Comparison of ENCODE assay signal across 8 cellular contexts in genomic region chr3:58214484-58215316, GRCh38. TPM values are rescaled to one million over a fixed set of nuclear protein-coding genes. Genes with fewer than 3 reads are reported as not detected.
DNase-seq lines count a peak whose midpoint lies in the region; ATAC-seq, FAIRE-seq and TF ChIP-seq lines count a peak whose summit lies in the region.

No MANE protein-coding gene starts in this region.

- H3K4me2 ChIP-seq in keratinocyte (ENCODE audit: control insufficient read depth, extremely low read depth, insufficient read depth, low read depth, low read length) (peak overlapping the region; percentile 70), neural progenitor cell (no peak overlapping the region)

- peaks cover 7% of the 10 kb centered on the region for H3F3A ChIP-seq in neural progenitor cell (ENCODE audit: low read depth)

- H3K9me3 Mint-ChIP-seq in neural progenitor cell = no peaks in the 10 kb centered on the region
- H3K9me3 Mint-ChIP-seq in type B pancreatic cell = no peaks in the 10 kb centered on the region

- no peak overlapping the region for H3K27ac Mint-ChIP-seq in neural progenitor cell
- H3K27ac Mint-ChIP-seq in type B pancreatic cell = no peak overlapping the region

- H3K4me3 ChIP-seq in keratinocyte (ENCODE audit: control insufficient read depth in 2 of 3, extremely low read depth in 1 of 3, insufficient read depth in 2 of 3, low read depth in 1 of 3, low read length in 3 of 3) = peak overlapping the region in 2 of 3 experiments; percentile 2 to 30
- H3K4me3 ChIP-seq in neural progenitor cell = no peak overlapping the region

- H3K27me3 Mint-ChIP-seq in neural progenitor cell (ENCODE audit: insufficient read depth, low read depth) (peaks cover 3% of the 10 kb centered on the region), type B pancreatic cell (peaks cover 9% of the 10 kb centered on the region)

- H3K27me3 ChIP-seq in keratinocyte (ENCODE audit: control insufficient read depth, extremely low read depth, insufficient read depth, low read length) (no peaks in the 10 kb centered on the region), neural progenitor cell (peaks cover 3% of the 10 kb centered on the region)

- H3K36me3 Mint-ChIP-seq in neural progenitor cell (no peaks in the 10 kb centered on the region), type B pancreatic cell (no peaks in the 10 kb centered on the region)

- H3K4me1 Mint-ChIP-seq in neural progenitor cell (peaks cover 7% of the 10 kb centered on the region), type B pancreatic cell (ENCODE audit: unreplicated experiment) (peaks cover 12% of the 10 kb centered on the region)

- H3K4me1 ChIP-seq in keratinocyte (ENCODE audit: control insufficient read depth, extremely low read depth, insufficient read depth, low read length) (peaks cover 45% of the 10 kb centered on the region), neural progenitor cell (peaks cover 3% of the 10 kb centered on the region)

- H3K27ac ChIP-seq in keratinocyte (ENCODE audit: control insufficient read depth, insufficient read depth, low read length) (peak overlapping the region; percentile 91), neural progenitor cell (no peak overlapping the region)

- no peak overlapping the region for H3K4me3 Mint-ChIP-seq in neural progenitor cell
- no peak overlapping the region for H3K4me3 Mint-ChIP-seq in type B pancreatic cell

- peak overlapping the region; percentile 78 for H3K9ac ChIP-seq in keratinocyte (ENCODE audit: control insufficient read depth, extremely low read depth, insufficient read depth, low read length)
- H3K9ac ChIP-seq in neural progenitor cell = no peak overlapping the region

- TF ChIP-seq CTCF in keratinocyte (optimal IDR thresholded peaks at IDR 0.05 in 1 of 3, IDR thresholded peaks at IDR 0.05 in 1 of 3, conservative IDR thresholded peaks at IDR 0.05 in 1 of 3; ENCODE audit: extremely low read depth in 1 of 3, insufficient read depth in 2 of 3, low read length in 3 of 3) (peak in 2 of 3 experiments; percentile 15 to 33), neural progenitor cell (IDR thresholded peaks at IDR 0.05) (no peak), type B pancreatic cell (conservative IDR thresholded peaks at IDR 0.05) (no peak)

- no peaks in the 10 kb centered on the region for H4K20me1 ChIP-seq in keratinocyte (ENCODE audit: control insufficient read depth, extremely low read depth, insufficient read depth, low read length)
- peaks cover 4% of the 10 kb centered on the region for H4K20me1 ChIP-seq in neural progenitor cell (ENCODE audit: low read depth)

- H3K79me2 ChIP-seq in keratinocyte (ENCODE audit: control insufficient read depth, insufficient read depth, low read length) = no peaks in the 10 kb centered on the region
- no peaks in the 10 kb centered on the region for H3K79me2 ChIP-seq in neural progenitor cell (ENCODE audit: low read depth)

- no peaks in the 10 kb centered on the region for H3K9me3 ChIP-seq in keratinocyte (ENCODE audit: control insufficient read depth, low read depth, low read length)
- H3K9me3 ChIP-seq in neural progenitor cell (ENCODE audit: low read depth) = no peaks in the 10 kb centered on the region

- peak; percentile 99 for FAIRE-seq in keratinocyte (lab: Jason Lieb, UNC)

- H2AFZ ChIP-seq in keratinocyte (ENCODE audit: control insufficient read depth, low read length) (no peak overlapping the region), neural progenitor cell (replicated peaks) (no peak overlapping the region)

- dilution Hi-C loops in keratinocyte (cut with MboI; ENCODE audit: extremely low pct_ligation_motif_present, low sequenced_read_pairs) = no loop called here

- DNase-seq in CD1c-positive myeloid dendritic cell (ENCODE audit: extremely low spot score) = peak; percentile 87
- DNase-seq in SIG-M5 (lab: John Stamatoyannopoulos, UW) = peak; percentile 28
- DNase-seq in keratinocyte (ENCODE audit: low read depth, low spot score) = peak; percentile 97
- DNase-seq in activated gamma-delta T cell treated with Interleukin-2 at 50 U/mL for 16 hours = no peak
- no peak for DNase-seq in neural progenitor cell (ENCODE audit: low spot score)
- DNase-seq in type B pancreatic cell (ENCODE audit: extremely low spot score, unreplicated experiment) = no peak

- H3K36me3 ChIP-seq in keratinocyte (ENCODE audit: control insufficient read depth in 2 of 2, extremely low read depth in 1 of 2, insufficient read depth in 2 of 2, low read length in 2 of 2) (no peaks in the 10 kb centered on the region), neural progenitor cell (no peaks in the 10 kb centered on the region)

- H3K9me1 ChIP-seq in keratinocyte (ENCODE audit: control insufficient read depth, extremely low read depth, insufficient read depth, low read length) = no peaks in the 10 kb centered on the region

- ATAC-seq in GM19023 (IDR thresholded peaks at IDR 0.05; ENCODE audit: unreplicated experiment) (peak; percentile 81), HG03064 (IDR thresholded peaks at IDR 0.05; ENCODE audit: low read depth, unreplicated experiment) (peak; percentile 77)

RNA-seq across cellular contexts. Expression of gene DNASE1L3, which starts 3.9 kb away (rescaled TPM):
- 0.77 to 2.1 TPM (median 1.9 TPM) in 3 replicates for polyA plus RNA-seq in keratinocyte
- 1.2 TPM for polyA plus RNA-seq in keratinocyte (2011; ENCODE audit: low read depth)
- 0.52 and 0.58 TPM in 2 replicates for polyA plus RNA-seq in keratinocyte (2011; cell fraction: cytosol; rRNA removed)
- 1.4 and 1.5 TPM in 2 replicates for polyA plus RNA-seq in keratinocyte (2011; cell fraction: nucleus; rRNA removed)
- 0.61 and 0.69 TPM in 2 replicates for polyA plus RNA-seq in keratinocyte (2012; ENCODE audit: low replicate concordance)
- polyA minus RNA-seq in keratinocyte = 2.1 to 5.4 TPM in 2 of 3 replicates, not detected in the other
- polyA minus RNA-seq in keratinocyte (2011; cell fraction: cytosol; rRNA and poly(A)+ RNA removed) = not detected
- 1.1 and 1.5 TPM in 2 replicates for polyA minus RNA-seq in keratinocyte (2011; cell fraction: nucleus; rRNA and poly(A)+ RNA removed)
- not detected in 2 replicates for total RNA-seq in neural progenitor cell (ENCODE audit: low replicate concordance)
- total RNA-seq in type B pancreatic cell (ENCODE audit: low replicate concordance) = not detected in 2 replicates

RNA-seq across cellular contexts. Expression of gene ABHD6, which starts 22.9 kb away (rescaled TPM):
- polyA plus RNA-seq in keratinocyte = 13.6 to 21.5 TPM (median 15.2 TPM) in 3 replicates
- polyA plus RNA-seq in keratinocyte (2011; ENCODE audit: low read depth) = 14.6 TPM
- polyA plus RNA-seq in keratinocyte (2011; cell fraction: cytosol; rRNA removed) = 12.4 and 15.5 TPM in 2 replicates
- polyA plus RNA-seq in keratinocyte (2011; cell fraction: nucleus; rRNA removed) = 20.1 and 24.9 TPM in 2 replicates
- polyA plus RNA-seq in keratinocyte (2012; ENCODE audit: low replicate concordance) = 9.0 and 15.8 TPM in 2 replicates
- polyA minus RNA-seq in keratinocyte = 24.6 to 29.0 TPM (median 27.1 TPM) in 3 replicates
- 18.6 TPM for polyA minus RNA-seq in keratinocyte (2011; cell fraction: cytosol; rRNA and poly(A)+ RNA removed)
- polyA minus RNA-seq in keratinocyte (2011; cell fraction: nucleus; rRNA and poly(A)+ RNA removed) = 14.1 and 21.5 TPM in 2 replicates
- total RNA-seq in neural progenitor cell (ENCODE audit: low replicate concordance) (18.5 and 21.5 TPM in 2 replicates), type B pancreatic cell (ENCODE audit: low replicate concordance) (15.7 and 25.4 TPM in 2 replicates)

Comparison
In these comparisons a context has a peak if more than half of its experiments do, and no peak if none do; other contexts are left out.
1. DNase-seq: peak in CD1c-positive myeloid dendritic cell (single experiment), SIG-M5 (single experiment) and keratinocyte (single experiment); none in activated gamma-delta T cell treated with Interleukin-2 at 50 U/mL for 16 hours (single experiment), neural progenitor cell (single experiment) and type B pancreatic cell (single experiment).
2. CTCF ChIP-seq: peak in keratinocyte (2 of 3); none in neural progenitor cell (single experiment) and type B pancreatic cell (single experiment).